In the genomic region with DNA sequence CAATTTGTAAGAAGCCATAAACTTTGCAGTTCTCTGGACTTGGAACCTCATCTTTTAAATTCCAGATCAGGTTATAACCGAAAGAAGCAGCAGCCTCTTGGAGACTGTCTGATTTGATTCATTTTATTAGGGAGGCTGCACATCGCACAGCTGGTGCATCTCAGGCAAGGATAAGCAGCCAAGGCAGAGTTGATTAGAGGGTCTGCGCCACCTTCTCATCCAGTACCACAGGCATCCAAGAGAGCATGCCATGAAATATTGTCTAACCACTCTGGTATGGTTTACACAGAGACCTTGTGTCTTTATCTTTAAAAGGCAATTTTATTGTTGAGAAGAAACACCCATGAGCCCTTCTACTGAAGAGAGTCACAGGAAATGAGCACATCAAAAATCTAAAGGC, we compare ENCODE assay signal across 18 cellular contexts.
"Had no signal": no experiment of that assay in that cellular context is flagged by ENCODE, and none has a peak within 500 bp of the region (broad histone marks: within the 10 kb centered on the region; RNA-seq: fewer than 3 reads in every experiment).

No MANE protein-coding gene starts in this region.

- H3K4me3 ChIP-seq: colonic mucosa, esophagus squamous epithelium, gastrocnemius medialis, heart right ventricle, sigmoid colon, suprapubic skin, thyroid gland, upper lobe of right lung had no signal

- ATAC-seq: gastrocnemius medialis; heart right ventricle; left lobe of liver; naive thymus-derived CD8-positive, alpha-beta T cell; upper lobe of right lung had no signal

- H3K27ac ChIP-seq: colonic mucosa, esophagus squamous epithelium, gastrocnemius medialis, heart right ventricle, sigmoid colon, suprapubic skin, thyroid gland, upper lobe of right lung had no signal

- DNase-seq: colonic mucosa; dermis blood vessel endothelial cell; esophagus squamous epithelium; gastrocnemius medialis; heart right ventricle; hypothalamus; kidney glomerular epithelial cell; mammary epithelial cell; naive thymus-derived CD8-positive, alpha-beta T cell; posterior cingulate gyrus; sigmoid colon; small intestine; stimulated activated CD4-positive, alpha-beta T cell treated with anti-CD3 and anti-CD28 coated beads, Interleukin-12 subunit alpha, Interleukin-12 subunit beta, amount 100 ng/mL, for 4 hours; stimulated activated naive CD4-positive, alpha-beta T cell treated with Interleukin-2 at 50 U/mL for 16 hours; thyroid gland; upper lobe of right lung had no signal

- H3K4me1 ChIP-seq: colonic mucosa, esophagus squamous epithelium, gastrocnemius medialis, heart right ventricle, sigmoid colon, suprapubic skin, thyroid gland, upper lobe of right lung had no signal

- H3K27me3 ChIP-seq: colonic mucosa, gastrocnemius medialis, sigmoid colon had no signal

- H3K9me3 ChIP-seq: colonic mucosa, esophagus squamous epithelium, gastrocnemius medialis, heart right ventricle, sigmoid colon, suprapubic skin, thyroid gland, upper lobe of right lung had no signal

- H3K36me3 ChIP-seq: colonic mucosa, esophagus squamous epithelium, gastrocnemius medialis, heart right ventricle, sigmoid colon, suprapubic skin, thyroid gland, upper lobe of right lung had no signal
